Comparison of ENCODE assay signal across 8 cellular contexts in the genomic region with DNA sequence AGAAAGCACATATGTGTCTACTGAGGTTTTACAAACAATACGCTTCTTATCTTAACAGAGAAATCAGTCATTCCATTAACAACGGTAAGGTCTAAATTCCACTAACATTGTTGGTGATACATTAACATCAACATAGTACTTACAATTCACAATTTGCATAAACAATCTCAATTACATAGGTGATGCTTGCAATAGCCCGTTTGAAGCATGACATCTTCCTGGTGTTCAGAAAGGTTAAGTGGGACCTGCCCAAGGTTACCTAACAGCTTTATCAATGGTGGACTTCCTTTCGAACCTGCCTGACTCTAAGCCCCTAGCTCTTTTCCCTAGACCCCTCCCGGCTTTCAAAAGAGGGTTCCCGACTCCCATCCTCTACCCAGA. TPM values are rescaled to one million over a fixed set of nuclear protein-coding genes. Genes with fewer than 3 reads are reported as not detected.
DNase-seq lines count a peak whose midpoint lies in the region; ATAC-seq lines count a peak whose summit lies in the region.

No MANE protein-coding gene starts in this region.

- no peaks in the 10 kb centered on the region for H3K27me3 ChIP-seq in subcutaneous abdominal adipose tissue (ENCODE audit: control insufficient read depth in 5 of 5, insufficient read depth in 4 of 5, low read length in 5 of 5)

- POLR2A ChIA-PET in activated CD8-positive, alpha-beta T cell treated with anti-CD3 and anti-CD28 coated beads, Interleukin-2, amount 10 ng/mL, durations not matched to agents 7 days and 5 days (lab: Charles Lee): interaction anchor here (0.7 to 2.1 kb wide), 11 partner anchors 15 to 180 kb away, joined by 3 to 14 read pairs (median 5); a partner anchor contains a TSS

- H3K36me3 ChIP-seq in subcutaneous abdominal adipose tissue (ENCODE audit: control insufficient read depth in 5 of 5, insufficient read depth in 5 of 5, low read length in 5 of 5): no peaks in the 10 kb centered on the region

- peaks cover 36% of the 10 kb centered on the region for H3K4me1 Mint-ChIP-seq in stimulated activated naive CD8-positive, alpha-beta T cell treated with anti-CD3 and anti-CD28 coated beads, Interleukin-15, Interleukin-2, amounts not matched to agents 100 ng/mL and 50 ng/mL, for 24 hours (ENCODE audit: low read depth)
- peaks cover 28% of the 10 kb centered on the region for H3K4me1 Mint-ChIP-seq in activated CD8-positive, alpha-beta T cell treated with anti-CD3 and anti-CD28 coated beads, Interleukin-2, amount 10 ng/mL, durations not matched to agents 7 days and 5 days (ENCODE audit: low read depth)

- CTCF ChIA-PET in activated CD8-positive, alpha-beta T cell treated with anti-CD3 and anti-CD28 coated beads, Interleukin-2, amount 10 ng/mL, durations not matched to agents 7 days and 5 days (lab: Charles Lee): interaction anchor here (0.6 to 4.8 kb wide), 18 partner anchors 24 to 306 kb away, joined by 3 to 37 read pairs (median 3); a partner anchor contains a TSS

- H3K4me3 ChIP-seq in iPS-18c (ENCODE audit: insufficient read depth, low read depth, low read length) (peak overlapping the region; percentile 98), subcutaneous abdominal adipose tissue (ENCODE audit: low read depth in 1 of 5, low read length in 5 of 5) (peak overlapping the region; percentile 87 to 96 (median 92))

- H3K9me3 ChIP-seq in iPS-18c (ENCODE audit: control insufficient read depth, insufficient read depth, low read length) (no peaks in the 10 kb centered on the region), subcutaneous abdominal adipose tissue (ENCODE audit: control insufficient read depth in 5 of 5, low read length in 5 of 5) (no peaks in the 10 kb centered on the region)

- ATAC-seq in stimulated activated naive CD8-positive, alpha-beta T cell treated with anti-CD3 and anti-CD28 coated beads, Interleukin-15, Interleukin-2, amounts not matched to agents 100 U/mL and 50 U/mL, for 24 hours: no peak
- ATAC-seq in activated CD8-positive, alpha-beta T cell treated with anti-CD3 and anti-CD28 coated beads, Interleukin-2, amount 10 ng/mL, durations not matched to agents 7 days and 5 days: peak; percentile 35
- no peak for ATAC-seq in HG03196 (IDR thresholded peaks at IDR 0.05; ENCODE audit: unreplicated experiment)
- ATAC-seq in HG03045 (IDR thresholded peaks at IDR 0.05; ENCODE audit: unreplicated experiment): no peak

- H3K27me3 Mint-ChIP-seq in stimulated activated naive CD8-positive, alpha-beta T cell treated with anti-CD3 and anti-CD28 coated beads, Interleukin-15, Interleukin-2, amounts not matched to agents 100 ng/mL and 50 ng/mL, for 24 hours: no peaks in the 10 kb centered on the region
- H3K27me3 Mint-ChIP-seq in activated CD8-positive, alpha-beta T cell treated with anti-CD3 and anti-CD28 coated beads, Interleukin-2, amount 10 ng/mL, durations not matched to agents 7 days and 5 days (ENCODE audit: low read depth): no peaks in the 10 kb centered on the region

- peaks cover 3% of the 10 kb centered on the region for H3K36me3 Mint-ChIP-seq in stimulated activated naive CD8-positive, alpha-beta T cell treated with anti-CD3 and anti-CD28 coated beads, Interleukin-15, Interleukin-2, amounts not matched to agents 100 ng/mL and 50 ng/mL, for 24 hours (ENCODE audit: low read depth)
- H3K36me3 Mint-ChIP-seq in activated CD8-positive, alpha-beta T cell treated with anti-CD3 and anti-CD28 coated beads, Interleukin-2, amount 10 ng/mL, durations not matched to agents 7 days and 5 days (ENCODE audit: low read depth): peaks cover 16% of the 10 kb centered on the region

- H3K4me1 ChIP-seq in subcutaneous abdominal adipose tissue (ENCODE audit: control insufficient read depth in 5 of 5, insufficient read depth in 5 of 5, low read length in 5 of 5): peaks cover 0 to 19% (median 17%) of the 10 kb centered on the region in 5 donors

- DNase-seq in stimulated activated naive CD8-positive, alpha-beta T cell treated with anti-CD3 and anti-CD28 coated beads, Interleukin-15, Interleukin-2, amounts not matched to agents 100 U/mL and 50 U/mL, for 24 hours: no peak
- DNase-seq in activated CD8-positive, alpha-beta T cell treated with anti-CD3 and anti-CD28 coated beads, Interleukin-2, amount 10 ng/mL, durations not matched to agents 7 days and 5 days: peak; percentile 28
- DNase-seq in NCI-H524 treated with DMSO at 0.1 percent for 48 hours (lab: John Stamatoyannopoulos, UW): no peak

- peak overlapping the region; percentile 95 for H3K27ac Mint-ChIP-seq in stimulated activated naive CD8-positive, alpha-beta T cell treated with anti-CD3 and anti-CD28 coated beads, Interleukin-15, Interleukin-2, amounts not matched to agents 100 ng/mL and 50 ng/mL, for 24 hours
- H3K27ac Mint-ChIP-seq in activated CD8-positive, alpha-beta T cell treated with anti-CD3 and anti-CD28 coated beads, Interleukin-2, amount 10 ng/mL, durations not matched to agents 7 days and 5 days: peak overlapping the region; percentile 97

- no peaks in the 10 kb centered on the region for H3K9me3 Mint-ChIP-seq in stimulated activated naive CD8-positive, alpha-beta T cell treated with anti-CD3 and anti-CD28 coated beads, Interleukin-15, Interleukin-2, amounts not matched to agents 100 ng/mL and 50 ng/mL, for 24 hours
- H3K9me3 Mint-ChIP-seq in activated CD8-positive, alpha-beta T cell treated with anti-CD3 and anti-CD28 coated beads, Interleukin-2, amount 10 ng/mL, durations not matched to agents 7 days and 5 days (ENCODE audit: insufficient read depth): no peaks in the 10 kb centered on the region

- H3K4me3 Mint-ChIP-seq in stimulated activated naive CD8-positive, alpha-beta T cell treated with anti-CD3 and anti-CD28 coated beads, Interleukin-15, Interleukin-2, amounts not matched to agents 100 ng/mL and 50 ng/mL, for 24 hours: peak overlapping the region; percentile 95
- peak overlapping the region; percentile 100 for H3K4me3 Mint-ChIP-seq in activated CD8-positive, alpha-beta T cell treated with anti-CD3 and anti-CD28 coated beads, Interleukin-2, amount 10 ng/mL, durations not matched to agents 7 days and 5 days

- H3K9ac ChIP-seq in subcutaneous abdominal adipose tissue (ENCODE audit: low read length in 5 of 5): peak overlapping the region; percentile 93 to 96 (median 94)

- H3K27ac ChIP-seq in subcutaneous abdominal adipose tissue (ENCODE audit: low read depth, low read length): peak overlapping the region; percentile 93

RNA-seq across cellular contexts. Expression of a gene that starts 0.7 kb away (rescaled TPM):
- total RNA-seq in activated CD8-positive, alpha-beta T cell treated with anti-CD3 and anti-CD28 coated beads, Interleukin-2, amount 10 ng/mL, durations not matched to agents 7 days and 5 days: 10 to 100 TPM; 15.4 to 17.1 TPM

RNA-seq across cellular contexts. Expression of a gene that starts 12.9 kb away (rescaled TPM):
- 10 to 100 TPM; 46.3 to 50.7 TPM for total RNA-seq in activated CD8-positive, alpha-beta T cell treated with anti-CD3 and anti-CD28 coated beads, Interleukin-2, amount 10 ng/mL, durations not matched to agents 7 days and 5 days

RNA-seq across cellular contexts. Expression of a gene that starts 55.6 kb away (rescaled TPM):
- total RNA-seq in activated CD8-positive, alpha-beta T cell treated with anti-CD3 and anti-CD28 coated beads, Interleukin-2, amount 10 ng/mL, durations not matched to agents 7 days and 5 days: 100 to 1,000 TPM; 197 to 198 TPM
